ENCODE assay signal across 25 cellular contexts in genomic region chrX:133924548-133924947, GRCh38.
DNase-seq lines count a peak whose midpoint lies in the region; ATAC-seq, FAIRE-seq and TF ChIP-seq lines count a peak whose summit lies in the region.
"Had no signal": no experiment of that assay in that cellular context is flagged by ENCODE, and none has a peak within 500 bp of the region (broad histone marks: within the 10 kb centered on the region; RNA-seq: fewer than 3 reads in every experiment).

No MANE protein-coding gene starts in this region.

- H3K9me3 ChIP-seq in spleen: no peaks in the 10 kb centered on the region
- H3K9me3 ChIP-seq: A549, BE2C, HAP-1 had no signal

- peaks cover 0 to 8% (median 0%) of the 10 kb centered on the region in 6 donors for H3K4me1 ChIP-seq in spleen
- H3K4me1 ChIP-seq: A549, BE2C had no signal

- FAIRE-seq in GM12891 (lab: Jason Lieb, UNC) (peak; percentile 33), GM12892 (lab: Jason Lieb, UNC) (no peak)
- FAIRE-seq: D721Med, GM18507, H54 had no signal

- no peak overlapping the region for H3K4me3 Mint-ChIP-seq in activated CD8-positive, alpha-beta T cell treated with anti-CD3 and anti-CD28 coated beads, Interleukin-2, amount 10 ng/mL, durations not matched to agents 7 days and 5 days
- H3K4me3 Mint-ChIP-seq in activated CD8-positive, alpha-beta T cell treated with anti-CD3 and anti-CD28 coated beads for 36 hours: no peak overlapping the region
- H3K4me3 Mint-ChIP-seq in nephron progenitor cell: no peak overlapping the region
- H3K4me3 Mint-ChIP-seq: CD14-positive monocyte; CD4-positive, alpha-beta T cell; CD8-positive, alpha-beta memory T cell; GM23338 had no signal

- no peaks in the 10 kb centered on the region for H3K27me3 ChIP-seq in spleen (replicated peaks in 1 of 7)
- H3K27me3 ChIP-seq: BE2C had no signal

- H3K27ac Mint-ChIP-seq in activated CD8-positive, alpha-beta T cell treated with anti-CD3 and anti-CD28 coated beads, Interleukin-2, amount 10 ng/mL, durations not matched to agents 7 days and 5 days: peak overlapping the region; percentile 24
- H3K27ac Mint-ChIP-seq in activated CD8-positive, alpha-beta T cell treated with anti-CD3 and anti-CD28 coated beads for 36 hours: no peak overlapping the region
- H3K27ac Mint-ChIP-seq in nephron progenitor cell: peak overlapping the region; percentile 88
- H3K27ac Mint-ChIP-seq: CD4-positive, alpha-beta T cell; GM23338 had no signal

- H3K27ac ChIP-seq in VCaP (peak overlapping the region; percentile 54; the same call in 1 of the 2 replicates), spleen (no peak overlapping the region)
- H3K27ac ChIP-seq: A549 had no signal

- 44 to 92% (median 74%) methylated on average over 3 to 4 of the region's 4 CpGs for WGBS in spleen, 5 donors

- no peaks in the 10 kb centered on the region for H3K9me3 Mint-ChIP-seq in activated CD8-positive, alpha-beta T cell treated with anti-CD3 and anti-CD28 coated beads, Interleukin-2, amount 10 ng/mL, durations not matched to agents 7 days and 5 days (ENCODE audit: insufficient read depth)
- H3K9me3 Mint-ChIP-seq in activated CD8-positive, alpha-beta T cell treated with anti-CD3 and anti-CD28 coated beads for 36 hours: no peaks in the 10 kb centered on the region
- peaks cover 15% of the 10 kb centered on the region for H3K9me3 Mint-ChIP-seq in nephron progenitor cell
- H3K9me3 Mint-ChIP-seq: CD4-positive, alpha-beta T cell; CD8-positive, alpha-beta memory T cell; GM23338 had no signal

- no peak for TF ChIP-seq POLR2A in GM12891 (IDR thresholded peaks at IDR 0.05; ENCODE audit: low read depth, low read length)
- TF ChIP-seq POLR2A in GM12892 (IDR thresholded peaks at IDR 0.05; ENCODE audit: low read depth, low read length): no peak
- TF ChIP-seq POLR2A in spleen (IDR thresholded peaks at IDR 0.05): no peak

- no peak overlapping the region for H3K4me3 ChIP-seq in spleen
- H3K4me3 ChIP-seq: A549; BLaER1 treated with 17β-estradiol and CSF1 and Interleukin-3, amounts not matched to agents 10 nM and 100 nM; GM23338; HAP-1 had no signal

- peaks cover 18% of the 10 kb centered on the region for H3K4me1 Mint-ChIP-seq in activated CD8-positive, alpha-beta T cell treated with anti-CD3 and anti-CD28 coated beads, Interleukin-2, amount 10 ng/mL, durations not matched to agents 7 days and 5 days (ENCODE audit: low read depth)
- peaks cover 12% of the 10 kb centered on the region for H3K4me1 Mint-ChIP-seq in activated CD8-positive, alpha-beta T cell treated with anti-CD3 and anti-CD28 coated beads for 36 hours (ENCODE audit: low read depth)
- peaks cover 64% of the 10 kb centered on the region for H3K4me1 Mint-ChIP-seq in nephron progenitor cell
- H3K4me1 Mint-ChIP-seq: CD14-positive monocyte had no signal

- CTCF ChIA-PET in activated CD8-positive, alpha-beta T cell treated with anti-CD3 and anti-CD28 coated beads, Interleukin-2, amount 10 ng/mL, durations not matched to agents 7 days and 5 days (lab: Charles Lee): no interaction called here
- CTCF ChIA-PET in activated CD8-positive, alpha-beta T cell treated with anti-CD3 and anti-CD28 coated beads for 36 hours (lab: Charles Lee): interaction anchor here (0.7 kb wide), 1 partner anchor 534 kb away, joined by 3 read pairs; no protein-coding TSS in a partner anchor

- no peak for ATAC-seq in activated CD8-positive, alpha-beta T cell treated with anti-CD3 and anti-CD28 coated beads, Interleukin-2, amount 10 ng/mL, durations not matched to agents 7 days and 5 days
- ATAC-seq in activated CD8-positive, alpha-beta T cell treated with anti-CD3 and anti-CD28 coated beads for 36 hours: no peak
- ATAC-seq: A549, GM23338 had no signal

- intact Hi-C loops in activated CD8-positive, alpha-beta T cell treated with anti-CD3 and anti-CD28 coated beads for 36 hours (cut with micrococcal nuclease): no loop called here
- intact Hi-C loops in spleen (cut with DNase I; ENCODE audit: low total_unique reads): no loop called here

- POLR2A ChIA-PET in activated CD8-positive, alpha-beta T cell treated with anti-CD3 and anti-CD28 coated beads, Interleukin-2, amount 10 ng/mL, durations not matched to agents 7 days and 5 days (lab: Charles Lee): no interaction called here
- POLR2A ChIA-PET in activated CD8-positive, alpha-beta T cell treated with anti-CD3 and anti-CD28 coated beads for 36 hours (lab: Charles Lee): no interaction called here

- no peaks in the 10 kb centered on the region for H3K36me3 Mint-ChIP-seq in activated CD8-positive, alpha-beta T cell treated with anti-CD3 and anti-CD28 coated beads, Interleukin-2, amount 10 ng/mL, durations not matched to agents 7 days and 5 days (ENCODE audit: low read depth)
- H3K36me3 Mint-ChIP-seq in activated CD8-positive, alpha-beta T cell treated with anti-CD3 and anti-CD28 coated beads for 36 hours (ENCODE audit: low read depth): no peaks in the 10 kb centered on the region
- H3K36me3 Mint-ChIP-seq in nephron progenitor cell (ENCODE audit: low read depth): peaks cover 33% of the 10 kb centered on the region
- H3K36me3 Mint-ChIP-seq: CD14-positive monocyte; CD8-positive, alpha-beta memory T cell had no signal

- no peaks in the 10 kb centered on the region for H3K27me3 Mint-ChIP-seq in activated CD8-positive, alpha-beta T cell treated with anti-CD3 and anti-CD28 coated beads, Interleukin-2, amount 10 ng/mL, durations not matched to agents 7 days and 5 days (ENCODE audit: low read depth)
- no peaks in the 10 kb centered on the region for H3K27me3 Mint-ChIP-seq in activated CD8-positive, alpha-beta T cell treated with anti-CD3 and anti-CD28 coated beads for 36 hours
- H3K27me3 Mint-ChIP-seq in nephron progenitor cell (ENCODE audit: low read depth, poor library complexity): no peaks in the 10 kb centered on the region
- H3K27me3 Mint-ChIP-seq: CD4-positive, alpha-beta T cell had no signal

- DNase-seq in activated CD8-positive, alpha-beta T cell treated with anti-CD3 and anti-CD28 coated beads, Interleukin-2, amount 10 ng/mL, durations not matched to agents 7 days and 5 days: no peak
- DNase-seq in activated CD8-positive, alpha-beta T cell treated with anti-CD3 and anti-CD28 coated beads for 36 hours: no peak
- DNase-seq in GM12891 (ENCODE audit: insufficient read length, low spot score) (no peak), nephron progenitor cell (no peak), GM12892 (ENCODE audit: insufficient read length) (no peak), spleen (no peak)
- no peak for DNase-seq in activated CD8-positive, alpha-beta memory T cell treated with anti-CD3 and anti-CD28 coated beads for 24 hours
- DNase-seq: 8988T; ACHN; AML-193; BE2C; CD4-positive, alpha-beta T cell; CD8-positive, alpha-beta memory T cell; DMS 273 treated with DMSO at 0.1 percent for 48 hours; DMS79; GF-D8 had no signal

- H3K36me3 ChIP-seq in spleen: no peaks in the 10 kb centered on the region
- H3K36me3 ChIP-seq: BE2C; BLaER1 treated with 17β-estradiol and CSF1 and Interleukin-3, amounts not matched to agents 10 nM and 100 nM had no signal

- no peak for TF ChIP-seq CTCF in activated CD8-positive, alpha-beta T cell treated with anti-CD3 and anti-CD28 coated beads for 36 hours (IDR thresholded peaks at IDR 0.05)
- TF ChIP-seq CTCF in VCaP (conservative IDR thresholded peaks at IDR 0.05) (no peak), nephron progenitor cell (IDR thresholded peaks at IDR 0.05) (no peak), spleen (IDR thresholded peaks at IDR 0.05 in 8 of 11, conservative IDR thresholded peaks at IDR 0.05 in 3 of 11) (no peak)

TF ChIP-seq in GM12891, 5 proteins besides CTCF, POLR2A, EP300 and RAD21:
- TF ChIP-seq POU2F2 (IDR thresholded peaks at IDR 0.05; ENCODE audit: low read depth, low read length) (no peak), SPI1 (IDR thresholded peaks at IDR 0.05; ENCODE audit: low read depth, low read length) (no peak), PAX5 (IDR thresholded peaks at IDR 0.05; ENCODE audit: insufficient read depth, low read length, severe bottlenecking) (no peak), TAF1 (IDR thresholded peaks at IDR 0.05; ENCODE audit: low read depth, low read length) (no peak), POLR2AphosphoS5 (IDR thresholded peaks at IDR 0.05; ENCODE audit: low read depth, low read length) (no peak)
